ENCODE assay signal across 1 cellular context in the genomic region with DNA sequence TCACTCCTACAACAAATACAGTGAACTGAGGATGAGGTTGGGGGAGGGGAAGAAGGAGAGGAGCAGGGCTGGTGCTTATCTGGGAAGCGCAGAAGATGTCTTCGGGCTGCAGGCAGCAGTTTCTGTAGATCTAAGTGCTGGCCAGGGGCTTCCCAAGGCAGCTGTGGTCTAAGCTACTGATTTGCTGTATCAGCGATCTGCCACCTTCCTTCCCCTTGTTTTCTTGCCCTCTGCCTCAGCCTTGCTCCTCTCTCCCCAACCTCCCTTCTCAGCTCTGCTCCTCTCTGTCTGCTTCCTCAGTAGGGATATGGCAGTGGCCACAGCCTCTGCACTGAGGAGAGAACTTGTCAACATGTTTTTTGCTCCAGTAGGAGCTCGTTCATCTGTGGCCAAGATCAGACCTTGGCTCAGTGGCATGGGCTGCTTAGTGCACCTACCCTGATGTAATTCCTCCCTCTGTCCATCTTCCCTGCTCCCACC.
A peak's percentile ranks its signal among the peaks of the same experiment; 100 is the strongest.
TF ChIP-seq lines count a peak whose summit lies in the region.

No MANE protein-coding gene starts in this region.

TF ChIP-seq in K562, 482 proteins besides CTCF, POLR2A, EP300 and RAD21 (continued from another document and continues in another):
- TF ChIP-seq HINFP (tag; conservative IDR thresholded peaks at IDR 0.05; ENCODE audit: low read depth) (no peak; the same call in 1 of the 2 replicates), CHD4 (IDR thresholded peaks at IDR 0.05; ENCODE audit: insufficient read depth, insufficient replicate concordance, low read depth, low read length, poor library complexity, severe bottlenecking) (no peak), ZNF668 (CRISPR knock-in tag; IDR thresholded peaks at IDR 0.05) (no peak), NONO (IDR thresholded peaks at IDR 0.05; ENCODE audit: low read depth in 2 of 2, low read length in 1 of 2) (peak in 1 of 2 experiments; percentile 88; a peak in 1 of 4 replicates), HDAC2 (IDR thresholded peaks at IDR 0.05) (peak; percentile 94), MEIS2 (IDR thresholded peaks at IDR 0.05; ENCODE audit: partially characterized antibody) (peak; percentile 3), KLF13 (tag; IDR thresholded peaks at IDR 0.05; ENCODE audit: borderline replicate concordance, low read depth) (no peak), KAT2B (IDR thresholded peaks at IDR 0.05; ENCODE audit: low read depth, low read length) (no peak), CAMTA2 (CRISPR knock-in tag; conservative IDR thresholded peaks at IDR 0.05) (no peak), GTF2A2 (tag; IDR thresholded peaks at IDR 0.05) (no peak), PRMT5 (CRISPR knock-in tag; IDR thresholded peaks at IDR 0.05) (no peak), BCOR (IDR thresholded peaks at IDR 0.05) (peak; percentile 73; the same call in 1 of the 2 replicates), SRSF1 (IDR thresholded peaks at IDR 0.05; ENCODE audit: low read depth, low read length) (no peak), FUS (optimal IDR thresholded peaks at IDR 0.05; ENCODE audit: low read depth, low read length) (no peak), GTF2F1 (IDR thresholded peaks at IDR 0.05; ENCODE audit: low read depth, low read length) (no peak), PHB2 (IDR thresholded peaks at IDR 0.05; ENCODE audit: low read depth) (peak; percentile 92), MCM5 (IDR thresholded peaks at IDR 0.05; ENCODE audit: low read depth) (no peak), ZNF311 (CRISPR knock-in tag; IDR thresholded peaks at IDR 0.05) (peak; percentile 63; the same call in 1 of the 2 replicates), HEY1 (CRISPR knock-in tag; IDR thresholded peaks at IDR 0.05; ENCODE audit: borderline replicate concordance) (no peak), CBFB (CRISPR knock-in tag; IDR thresholded peaks at IDR 0.05) (0 out of 2 replicates have a peak, but pooled peaks have one; percentile 49), MXD1 (CRISPR knock-in tag; IDR thresholded peaks at IDR 0.05; ENCODE audit: borderline replicate concordance, poor library complexity, severe bottlenecking) (no peak), GABPA (tag; conservative IDR thresholded peaks at IDR 0.05; ENCODE audit: low read depth) (no peak), NFIX (CRISPR knock-in tag; IDR thresholded peaks at IDR 0.05; ENCODE audit: low read depth) (no peak), TRIM25 (IDR thresholded peaks at IDR 0.05; ENCODE audit: borderline replicate concordance) (no peak), CSDE1 (IDR thresholded peaks at IDR 0.05) (no peak), RB1 (IDR thresholded peaks at IDR 0.05; ENCODE audit: low read depth) (no peak), DLX4 (CRISPR knock-in tag; IDR thresholded peaks at IDR 0.05) (no peak), MAFG (tag; conservative IDR thresholded peaks at IDR 0.05) (peak; percentile 99), ZKSCAN8 (CRISPR knock-in tag; IDR thresholded peaks at IDR 0.05) (0 out of 2 replicates have a peak, but pooled peaks have one; percentile 64), KAT8 (IDR thresholded peaks at IDR 0.05; ENCODE audit: low read depth) (no peak), TOE1 (IDR thresholded peaks at IDR 0.05; ENCODE audit: borderline replicate concordance) (0 out of 2 replicates have a peak, but pooled peaks have one; percentile 32), TOE1 (CRISPR knock-in tag; IDR thresholded peaks at IDR 0.05; ENCODE audit: borderline replicate concordance, low read depth) (peak; percentile 72; the same call in 1 of the 2 replicates), GATAD2B (IDR thresholded peaks at IDR 0.05; ENCODE audit: borderline replicate concordance) (peak; percentile 49; the same call in 1 of the 2 replicates), CC2D1A (IDR thresholded peaks at IDR 0.05) (peak; percentile 97; the same call in 1 of the 2 replicates), ZC3H11A (IDR thresholded peaks at IDR 0.05; ENCODE audit: low read depth, low read length) (no peak), KLF16 (IDR thresholded peaks at IDR 0.05) (peak; percentile 98), ETV6 (IDR thresholded peaks at IDR 0.05; ENCODE audit: borderline replicate concordance in 1 of 2, low read depth in 2 of 2, low read length in 1 of 2) (no peak), ETV6 (CRISPR knock-in tag; IDR thresholded peaks at IDR 0.05; ENCODE audit: borderline replicate concordance) (no peak), NR2F6 (CRISPR knock-in tag; IDR thresholded peaks at IDR 0.05) (no peak), GATAD2A (IDR thresholded peaks at IDR 0.05) (peak; percentile 96), SMAD4 (CRISPR knock-in tag; conservative IDR thresholded peaks at IDR 0.05) (peak; percentile 94), SMARCC2 (IDR thresholded peaks at IDR 0.05; ENCODE audit: low read depth) (no peak), ZNF347 (CRISPR knock-in tag; IDR thresholded peaks at IDR 0.05; ENCODE audit: low read depth) (no peak), HNRNPL (IDR thresholded peaks at IDR 0.05; ENCODE audit: low read depth, low read length) (no peak), HDAC1 (IDR thresholded peaks at IDR 0.05) (peak in 1 of 2 experiments; percentile 93; a peak in 3 of 4 replicates)
- TF ChIP-seq, protein P1, sequence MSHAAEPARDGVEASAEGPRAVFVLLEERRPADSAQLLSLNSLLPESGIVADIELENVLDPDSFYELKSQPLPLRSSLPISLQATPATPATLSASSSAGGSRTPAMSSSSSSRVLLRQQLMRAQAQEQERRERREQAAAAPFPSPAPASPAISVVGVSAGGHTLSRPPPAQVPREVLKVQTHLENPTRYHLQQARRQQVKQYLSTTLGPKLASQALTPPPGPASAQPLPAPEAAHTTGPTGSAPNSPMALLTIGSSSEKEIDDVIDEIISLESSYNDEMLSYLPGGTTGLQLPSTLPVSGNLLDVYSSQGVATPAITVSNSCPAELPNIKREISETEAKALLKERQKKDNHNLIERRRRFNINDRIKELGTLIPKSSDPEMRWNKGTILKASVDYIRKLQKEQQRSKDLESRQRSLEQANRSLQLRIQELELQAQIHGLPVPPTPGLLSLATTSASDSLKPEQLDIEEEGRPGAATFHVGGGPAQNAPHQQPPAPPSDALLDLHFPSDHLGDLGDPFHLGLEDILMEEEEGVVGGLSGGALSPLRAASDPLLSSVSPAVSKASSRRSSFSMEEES (CRISPR knock-in tag; IDR thresholded peaks at IDR 0.05) = no peak
- TF ChIP-seq, protein P2, sequence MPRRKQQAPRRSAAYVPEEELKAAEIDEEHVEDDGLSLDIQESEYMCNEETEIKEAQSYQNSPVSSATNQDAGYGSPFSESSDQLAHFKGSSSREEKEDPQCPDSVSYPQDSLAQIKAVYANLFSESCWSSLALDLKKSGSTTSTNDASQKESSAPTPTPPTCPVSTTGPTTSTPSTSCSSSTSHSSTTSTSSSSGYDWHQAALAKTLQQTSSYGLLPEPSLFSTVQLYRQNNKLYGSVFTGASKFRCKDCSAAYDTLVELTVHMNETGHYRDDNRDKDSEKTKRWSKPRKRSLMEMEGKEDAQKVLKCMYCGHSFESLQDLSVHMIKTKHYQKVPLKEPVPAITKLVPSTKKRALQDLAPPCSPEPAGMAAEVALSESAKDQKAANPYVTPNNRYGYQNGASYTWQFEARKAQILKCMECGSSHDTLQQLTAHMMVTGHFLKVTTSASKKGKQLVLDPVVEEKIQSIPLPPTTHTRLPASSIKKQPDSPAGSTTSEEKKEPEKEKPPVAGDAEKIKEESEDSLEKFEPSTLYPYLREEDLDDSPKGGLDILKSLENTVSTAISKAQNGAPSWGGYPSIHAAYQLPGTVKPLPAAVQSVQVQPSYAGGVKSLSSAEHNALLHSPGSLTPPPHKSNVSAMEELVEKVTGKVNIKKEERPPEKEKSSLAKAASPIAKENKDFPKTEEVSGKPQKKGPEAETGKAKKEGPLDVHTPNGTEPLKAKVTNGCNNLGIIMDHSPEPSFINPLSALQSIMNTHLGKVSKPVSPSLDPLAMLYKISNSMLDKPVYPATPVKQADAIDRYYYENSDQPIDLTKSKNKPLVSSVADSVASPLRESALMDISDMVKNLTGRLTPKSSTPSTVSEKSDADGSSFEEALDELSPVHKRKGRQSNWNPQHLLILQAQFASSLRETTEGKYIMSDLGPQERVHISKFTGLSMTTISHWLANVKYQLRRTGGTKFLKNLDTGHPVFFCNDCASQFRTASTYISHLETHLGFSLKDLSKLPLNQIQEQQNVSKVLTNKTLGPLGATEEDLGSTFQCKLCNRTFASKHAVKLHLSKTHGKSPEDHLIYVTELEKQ (CRISPR knock-in tag; IDR thresholded peaks at IDR 0.05) = no peak
- TF ChIP-seq, protein P3, sequence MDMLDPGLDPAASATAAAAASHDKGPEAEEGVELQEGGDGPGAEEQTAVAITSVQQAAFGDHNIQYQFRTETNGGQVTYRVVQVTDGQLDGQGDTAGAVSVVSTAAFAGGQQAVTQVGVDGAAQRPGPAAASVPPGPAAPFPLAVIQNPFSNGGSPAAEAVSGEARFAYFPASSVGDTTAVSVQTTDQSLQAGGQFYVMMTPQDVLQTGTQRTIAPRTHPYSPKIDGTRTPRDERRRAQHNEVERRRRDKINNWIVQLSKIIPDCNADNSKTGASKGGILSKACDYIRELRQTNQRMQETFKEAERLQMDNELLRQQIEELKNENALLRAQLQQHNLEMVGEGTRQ (CRISPR knock-in tag; IDR thresholded peaks at IDR 0.05) = no peak
- TF ChIP-seq, protein P4, sequence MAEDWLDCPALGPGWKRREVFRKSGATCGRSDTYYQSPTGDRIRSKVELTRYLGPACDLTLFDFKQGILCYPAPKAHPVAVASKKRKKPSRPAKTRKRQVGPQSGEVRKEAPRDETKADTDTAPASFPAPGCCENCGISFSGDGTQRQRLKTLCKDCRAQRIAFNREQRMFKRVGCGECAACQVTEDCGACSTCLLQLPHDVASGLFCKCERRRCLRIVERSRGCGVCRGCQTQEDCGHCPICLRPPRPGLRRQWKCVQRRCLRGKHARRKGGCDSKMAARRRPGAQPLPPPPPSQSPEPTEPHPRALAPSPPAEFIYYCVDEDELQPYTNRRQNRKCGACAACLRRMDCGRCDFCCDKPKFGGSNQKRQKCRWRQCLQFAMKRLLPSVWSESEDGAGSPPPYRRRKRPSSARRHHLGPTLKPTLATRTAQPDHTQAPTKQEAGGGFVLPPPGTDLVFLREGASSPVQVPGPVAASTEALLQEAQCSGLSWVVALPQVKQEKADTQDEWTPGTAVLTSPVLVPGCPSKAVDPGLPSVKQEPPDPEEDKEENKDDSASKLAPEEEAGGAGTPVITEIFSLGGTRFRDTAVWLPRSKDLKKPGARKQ (CRISPR knock-in tag; IDR thresholded peaks at IDR 0.05) = no peak
- TF ChIP-seq, protein P5, sequence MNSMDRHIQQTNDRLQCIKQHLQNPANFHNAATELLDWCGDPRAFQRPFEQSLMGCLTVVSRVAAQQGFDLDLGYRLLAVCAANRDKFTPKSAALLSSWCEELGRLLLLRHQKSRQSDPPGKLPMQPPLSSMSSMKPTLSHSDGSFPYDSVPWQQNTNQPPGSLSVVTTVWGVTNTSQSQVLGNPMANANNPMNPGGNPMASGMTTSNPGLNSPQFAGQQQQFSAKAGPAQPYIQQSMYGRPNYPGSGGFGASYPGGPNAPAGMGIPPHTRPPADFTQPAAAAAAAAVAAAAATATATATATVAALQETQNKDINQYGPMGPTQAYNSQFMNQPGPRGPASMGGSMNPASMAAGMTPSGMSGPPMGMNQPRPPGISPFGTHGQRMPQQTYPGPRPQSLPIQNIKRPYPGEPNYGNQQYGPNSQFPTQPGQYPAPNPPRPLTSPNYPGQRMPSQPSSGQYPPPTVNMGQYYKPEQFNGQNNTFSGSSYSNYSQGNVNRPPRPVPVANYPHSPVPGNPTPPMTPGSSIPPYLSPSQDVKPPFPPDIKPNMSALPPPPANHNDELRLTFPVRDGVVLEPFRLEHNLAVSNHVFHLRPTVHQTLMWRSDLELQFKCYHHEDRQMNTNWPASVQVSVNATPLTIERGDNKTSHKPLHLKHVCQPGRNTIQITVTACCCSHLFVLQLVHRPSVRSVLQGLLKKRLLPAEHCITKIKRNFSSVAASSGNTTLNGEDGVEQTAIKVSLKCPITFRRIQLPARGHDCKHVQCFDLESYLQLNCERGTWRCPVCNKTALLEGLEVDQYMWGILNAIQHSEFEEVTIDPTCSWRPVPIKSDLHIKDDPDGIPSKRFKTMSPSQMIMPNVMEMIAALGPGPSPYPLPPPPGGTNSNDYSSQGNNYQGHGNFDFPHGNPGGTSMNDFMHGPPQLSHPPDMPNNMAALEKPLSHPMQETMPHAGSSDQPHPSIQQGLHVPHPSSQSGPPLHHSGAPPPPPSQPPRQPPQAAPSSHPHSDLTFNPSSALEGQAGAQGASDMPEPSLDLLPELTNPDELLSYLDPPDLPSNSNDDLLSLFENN (IDR thresholded peaks at IDR 0.05; ENCODE audit: low read depth in 2 of 2, low read length in 2 of 2) = peak in 1 of 2 experiments; percentile 93; a peak in 2 of 4 replicates
